Comparison of ENCODE assay signal across 11 cellular contexts in genomic region chr13:50989476-50989875, GRCh38.
DNase-seq lines count a peak whose midpoint lies in the region; ATAC-seq and TF ChIP-seq lines count a peak whose summit lies in the region.
"Had no signal": no experiment of that assay in that cellular context is flagged by ENCODE, and none has a peak within 500 bp of the region (broad histone marks: within the 10 kb centered on the region; RNA-seq: fewer than 3 reads in every experiment).

No MANE protein-coding gene starts in this region.

- no peak for TF ChIP-seq POLR2A in testis (IDR thresholded peaks at IDR 0.05)

- DNase-seq in NCI-H1694 treated with DMSO at 0.1 percent for 48 hours (lab: John Stamatoyannopoulos, UW) (peak; percentile 34), NCI-H1694 (lab: John Stamatoyannopoulos, UW) (no peak), SK-N-DZ (ENCODE audit: low spot score) (peak; percentile 48), left ventricle myocardium inferior (no peak), testis (peak; percentile 69)

- H3K36me3 ChIP-seq in left ventricle myocardium inferior (no peaks in the 10 kb centered on the region), testis (ENCODE audit: low read depth, missing control alignments) (no peaks in the 10 kb centered on the region)
- H3K36me3 ChIP-seq: thoracic aorta had no signal

- no peak overlapping the region for H3K4me3 ChIP-seq in left ventricle myocardium inferior
- H3K4me3 ChIP-seq in testis = no peak overlapping the region
- H3K4me3 ChIP-seq: A549, GM12878, thoracic aorta had no signal

- peak; percentile 34 for TF ChIP-seq CTCF in left ventricle myocardium inferior (IDR thresholded peaks at IDR 0.05; ENCODE audit: borderline replicate concordance)
- no peak for TF ChIP-seq CTCF in testis (IDR thresholded peaks at IDR 0.05)

- H3K9me3 ChIP-seq in left ventricle myocardium inferior (replicated peaks) = no peaks in the 10 kb centered on the region
- H3K9me3 ChIP-seq in testis = no peaks in the 10 kb centered on the region
- H3K9me3 ChIP-seq: A549, thoracic aorta had no signal

- ATAC-seq in HG02678 (IDR thresholded peaks at IDR 0.05; ENCODE audit: unreplicated experiment) = no peak
- no peak for ATAC-seq in HG03342 (IDR thresholded peaks at IDR 0.05; ENCODE audit: unreplicated experiment)
- no peak for ATAC-seq in esophagus mucosa
- ATAC-seq: GM12878 had no signal

- H3K4me1 ChIP-seq in left ventricle myocardium inferior = peaks cover 27% of the 10 kb centered on the region
- H3K4me1 ChIP-seq in testis = peaks cover 10% of the 10 kb centered on the region
- H3K4me1 ChIP-seq: A549 had no signal

- 40 to 48% methylated on average over 6 of the region's 6 CpGs for WGBS in testis, 2 donors

- intact Hi-C loops in left ventricle myocardium inferior (cut with micrococcal nuclease) = no loop called here
- intact Hi-C loops in testis (cut with DNase I; ENCODE audit: low total_unique reads) = no loop called here

- H3K27me3 ChIP-seq in left ventricle myocardium inferior (ENCODE audit: low read depth) (no peaks in the 10 kb centered on the region), testis (no peaks in the 10 kb centered on the region)

- H3K27ac ChIP-seq in left ventricle myocardium inferior (replicated peaks) (no peak overlapping the region), testis (no peak overlapping the region)
- H3K27ac ChIP-seq: A549, thoracic aorta had no signal

Comparison
In these comparisons a context has a peak if more than half of its experiments do, and no peak if none do; other contexts are left out.
1. DNase-seq: peak in NCI-H1694 treated with DMSO at 0.1 percent for 48 hours (single experiment), SK-N-DZ (single experiment) and testis (single experiment); none in NCI-H1694 (single experiment) and left ventricle myocardium inferior (single experiment).